In genomic region chr4:52059372-52059771, GRCh38 we compare ENCODE assay signal across 10 cellular contexts. TPM values are rescaled to one million over a fixed set of nuclear protein-coding genes. Genes with fewer than 3 reads are reported as not detected.
DNase-seq lines count a peak whose midpoint lies in the region; ATAC-seq and TF ChIP-seq lines count a peak whose summit lies in the region.
"Had no signal": no experiment of that assay in that cellular context is flagged by ENCODE, and none has a peak within 500 bp of the region (broad histone marks: within the 10 kb centered on the region; RNA-seq: fewer than 3 reads in every experiment).

No MANE protein-coding gene starts in this region.

- TF ChIP-seq CTCF in esophagus squamous epithelium (IDR thresholded peaks at IDR 0.05) (no peak), progenitor cell of endocrine pancreas (IDR thresholded peaks at IDR 0.05; ENCODE audit: unreplicated experiment) (no peak)

- peaks cover 0 to 7% (median 0%) of the 10 kb centered on the region in 4 donors for H3K27me3 ChIP-seq in esophagus squamous epithelium

- TF ChIP-seq POLR2A in esophagus squamous epithelium (IDR thresholded peaks at IDR 0.05) = no peak

- 33 to 63% methylated on average over 3 of the region's 3 CpGs for WGBS in esophagus squamous epithelium, 2 donors

- DNase-seq in AG20443 (ENCODE audit: low spot score) (peak; percentile 21), NCI-H69 (lab: John Stamatoyannopoulos, UW) (peak; percentile 68), esophagus squamous epithelium (lab: John Stamatoyannopoulos, UW) (no peak), medulla oblongata (ENCODE audit: extremely low spot score) (peak; percentile 73), progenitor cell of endocrine pancreas (ENCODE audit: low spot score, unreplicated experiment) (no peak), SK-N-DZ (ENCODE audit: low spot score) (no peak)
- DNase-seq: amniotic stem cell, SW 1271 had no signal

- H3K36me3 ChIP-seq in esophagus squamous epithelium = no peaks in the 10 kb centered on the region

- H3K27ac ChIP-seq in esophagus squamous epithelium = peak overlapping the region in 3 of 4 donors; percentile 37 to 44 (median 44)

- H3K27me3 Mint-ChIP-seq in progenitor cell of endocrine pancreas = peaks cover 2% of the 10 kb centered on the region

- no peaks in the 10 kb centered on the region for H3K36me3 Mint-ChIP-seq in progenitor cell of endocrine pancreas (ENCODE audit: insufficient read depth)

- no peak overlapping the region for H3K4me3 Mint-ChIP-seq in progenitor cell of endocrine pancreas (ENCODE audit: low read depth)

- peaks cover 13 to 33% (median 14%) of the 10 kb centered on the region in 3 donors for H3K4me1 ChIP-seq in esophagus squamous epithelium

- intact Hi-C loops in esophagus squamous epithelium (cut with DNase I) = no loop called here

- H3K9me3 Mint-ChIP-seq in progenitor cell of endocrine pancreas (ENCODE audit: low read depth) = no peaks in the 10 kb centered on the region

- no peak overlapping the region for H3K4me3 ChIP-seq in esophagus squamous epithelium

- H3K27ac Mint-ChIP-seq in progenitor cell of endocrine pancreas = no peak overlapping the region

- no peaks in the 10 kb centered on the region for H3K9me3 ChIP-seq in esophagus squamous epithelium

- no peaks in the 10 kb centered on the region for H3K4me1 Mint-ChIP-seq in progenitor cell of endocrine pancreas (ENCODE audit: low read depth)

- no peak for ATAC-seq in HG03378 (IDR thresholded peaks at IDR 0.05; ENCODE audit: unreplicated experiment)
- no peak for ATAC-seq in GM18517 (IDR thresholded peaks at IDR 0.05; ENCODE audit: unreplicated experiment)

RNA-seq across cellular contexts. Expression of gene SPATA18, which starts 8.3 kb away (rescaled TPM):
- total RNA-seq in esophagus squamous epithelium = 1 to 10 TPM; 5.4 to 6.9 (median 6.0) TPM
- 7.4 and 8.5 TPM in 2 replicates for total RNA-seq in progenitor cell of endocrine pancreas
- polyA plus RNA-seq in SK-N-DZ (2014; cell fraction: cytosol; rRNA removed) = 2.0 and 2.6 TPM in 2 replicates
- 2.4 and 3.3 TPM in 2 replicates for polyA plus RNA-seq in SK-N-DZ (2014; cell fraction: nucleus; rRNA removed)

RNA-seq across cellular contexts. Expression of gene SGCB, which starts 21.3 kb away (rescaled TPM):
- total RNA-seq in esophagus squamous epithelium = 10 to 100 TPM in 2 of 4 donors, 1 to 10 TPM in 2; 3.1 to 20.4 (median 8.4) TPM
- total RNA-seq in progenitor cell of endocrine pancreas = 29.7 and 30.1 TPM in 2 replicates
- 17.0 and 18.2 TPM in 2 replicates for polyA plus RNA-seq in SK-N-DZ (2014; cell fraction: cytosol; rRNA removed)
- polyA plus RNA-seq in SK-N-DZ (2014; cell fraction: nucleus; rRNA removed) = 8.7 and 9.5 TPM in 2 replicates

RNA-seq across cellular contexts. Expression of gene LRRC66, which starts 39.2 kb away (rescaled TPM):
- under 1 TPM in 1 of 4 donors, not detected in 3; 0.19 TPM for total RNA-seq in esophagus squamous epithelium
- total RNA-seq in progenitor cell of endocrine pancreas = 0.38 and 0.58 TPM in 2 replicates
- polyA plus RNA-seq in SK-N-DZ (2014; cell fraction: cytosol; rRNA removed) = not detected in 2 replicates
- polyA plus RNA-seq in SK-N-DZ (2014; cell fraction: nucleus; rRNA removed) = 0.27 TPM in 1 of 2 replicates, not detected in the other

Comparison
In these comparisons a context has a peak if more than half of its experiments do, and no peak if none do; other contexts are left out.
1. DNase-seq: peak in AG20443 (single experiment), NCI-H69 (single experiment) and medulla oblongata (single experiment); none in esophagus squamous epithelium (single experiment), progenitor cell of endocrine pancreas (single experiment) and SK-N-DZ (single experiment).